Comparison of ENCODE assay signal across 11 cellular contexts in the genomic region with DNA sequence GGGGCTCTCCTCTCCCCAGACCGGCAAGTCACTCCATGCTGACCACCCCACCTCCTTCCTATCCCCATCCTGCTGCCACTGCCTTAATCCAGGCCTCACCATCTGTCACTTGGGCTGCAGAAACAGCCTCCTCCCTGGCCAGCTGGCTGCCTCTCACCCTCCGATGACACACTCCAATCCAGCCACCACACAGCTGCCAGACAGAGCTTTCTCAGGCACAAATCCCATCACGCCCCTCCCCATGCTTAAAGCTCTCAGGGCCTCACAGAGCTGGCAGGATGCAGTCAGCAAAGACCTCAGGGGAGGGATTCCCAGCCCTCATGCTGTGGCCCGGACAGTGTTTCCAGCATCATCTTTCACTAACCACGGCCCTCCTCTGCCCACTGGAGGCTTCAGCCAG. TPM values are rescaled to one million over a fixed set of nuclear protein-coding genes. Genes with fewer than 3 reads are reported as not detected.
DNase-seq lines count a peak whose midpoint lies in the region; ATAC-seq, FAIRE-seq and TF ChIP-seq lines count a peak whose summit lies in the region.
"Had no signal": no experiment of that assay in that cellular context is flagged by ENCODE, and none has a peak within 500 bp of the region (broad histone marks: within the 10 kb centered on the region; RNA-seq: fewer than 3 reads in every experiment).

No MANE protein-coding gene starts in this region.

- CTCF ChIA-PET in activated naive CD4-positive, alpha-beta T cell treated with anti-CD3 and anti-CD28 coated beads for 36 hours (lab: Charles Lee): interaction anchor here (0.9 kb wide), 1 partner anchor 16 kb away, joined by 3 read pairs; no protein-coding TSS in a partner anchor

- ATAC-seq in GM19467 (IDR thresholded peaks at IDR 0.05; ENCODE audit: unreplicated experiment): no peak
- ATAC-seq: activated CD8-positive, alpha-beta T cell treated with anti-CD3 and anti-CD28 coated beads, Interleukin-2, amount 10 ng/mL, durations not matched to agents 7 days and 5 days had no signal

- H3K27ac Mint-ChIP-seq in endothelial cell (ENCODE audit: unreplicated experiment) (no peak overlapping the region), nephron progenitor cell (peak overlapping the region; percentile 58)
- H3K27ac Mint-ChIP-seq in activated naive CD4-positive, alpha-beta T cell treated with anti-CD3 and anti-CD28 coated beads for 36 hours: no peak overlapping the region
- H3K27ac Mint-ChIP-seq: activated CD8-positive, alpha-beta T cell treated with anti-CD3 and anti-CD28 coated beads, Interleukin-2, amount 10 ng/mL, durations not matched to agents 7 days and 5 days; dendritic cell treated with granulocyte-macrophage colony-stimulating factor and Interleukin-4, amounts not matched to agents 40 ng/mL and 50 ng/mL, for 4 days had no signal

- peak overlapping the region; percentile 31 for H3K4me3 Mint-ChIP-seq in endothelial cell (ENCODE audit: unreplicated experiment)
- no peak overlapping the region for H3K4me3 Mint-ChIP-seq in nephron progenitor cell
- H3K4me3 Mint-ChIP-seq in activated naive CD4-positive, alpha-beta T cell treated with anti-CD3 and anti-CD28 coated beads for 36 hours: no peak overlapping the region
- H3K4me3 Mint-ChIP-seq: activated CD8-positive, alpha-beta T cell treated with anti-CD3 and anti-CD28 coated beads, Interleukin-2, amount 10 ng/mL, durations not matched to agents 7 days and 5 days; dendritic cell treated with granulocyte-macrophage colony-stimulating factor and Interleukin-4, amounts not matched to agents 40 ng/mL and 50 ng/mL, for 4 days had no signal

- DNase-seq in ELF-1 (ENCODE audit: low read depth, low spot score): peak; percentile 58
- peak; percentile 100 for DNase-seq in NCI-H82 treated with DMSO at 0.1 percent for 48 hours (lab: John Stamatoyannopoulos, UW; ENCODE audit: unreplicated experiment)
- no peak for DNase-seq in endothelial cell (ENCODE audit: low spot score)
- peak; percentile 37 for DNase-seq in nephron progenitor cell
- DNase-seq in HTR-8/SVneo (ENCODE audit: insufficient read length, low spot score): no peak
- no peak for DNase-seq in activated naive CD4-positive, alpha-beta T cell treated with anti-CD3 and anti-CD28 coated beads for 36 hours
- DNase-seq in foreskin melanocyte: no peak
- DNase-seq: activated CD8-positive, alpha-beta T cell treated with anti-CD3 and anti-CD28 coated beads, Interleukin-2, amount 10 ng/mL, durations not matched to agents 7 days and 5 days; NCI-H526 treated with DMSO at 0.1 percent for 48 hours had no signal

- intact Hi-C loops in activated naive CD4-positive, alpha-beta T cell treated with anti-CD3 and anti-CD28 coated beads for 36 hours (cut with micrococcal nuclease): no loop called here

- no peak for FAIRE-seq in HTR-8/SVneo (lab: Jason Lieb, UNC)

- H3K36me3 Mint-ChIP-seq in endothelial cell (ENCODE audit: low read depth, unreplicated experiment) (peaks cover 4% of the 10 kb centered on the region), nephron progenitor cell (ENCODE audit: low read depth) (peaks cover 8% of the 10 kb centered on the region)
- peaks cover 8% of the 10 kb centered on the region for H3K36me3 Mint-ChIP-seq in activated naive CD4-positive, alpha-beta T cell treated with anti-CD3 and anti-CD28 coated beads for 36 hours (ENCODE audit: low read depth)

- TF ChIP-seq CTCF in endothelial cell (IDR thresholded peaks at IDR 0.05; ENCODE audit: unreplicated experiment) (no peak), nephron progenitor cell (IDR thresholded peaks at IDR 0.05) (no peak)

- H3K27me3 Mint-ChIP-seq in endothelial cell (ENCODE audit: unreplicated experiment) (peaks cover 2% of the 10 kb centered on the region), nephron progenitor cell (ENCODE audit: low read depth, poor library complexity) (peaks cover 4% of the 10 kb centered on the region)
- H3K27me3 Mint-ChIP-seq in activated naive CD4-positive, alpha-beta T cell treated with anti-CD3 and anti-CD28 coated beads for 36 hours (ENCODE audit: low read depth): no peaks in the 10 kb centered on the region

- H3K9me3 Mint-ChIP-seq in endothelial cell (ENCODE audit: unreplicated experiment) (no peaks in the 10 kb centered on the region), nephron progenitor cell (no peaks in the 10 kb centered on the region)
- no peaks in the 10 kb centered on the region for H3K9me3 Mint-ChIP-seq in activated naive CD4-positive, alpha-beta T cell treated with anti-CD3 and anti-CD28 coated beads for 36 hours
- H3K9me3 Mint-ChIP-seq: dendritic cell treated with granulocyte-macrophage colony-stimulating factor and Interleukin-4, amounts not matched to agents 40 ng/mL and 50 ng/mL, for 4 days had no signal

- H3K4me1 Mint-ChIP-seq in endothelial cell (ENCODE audit: unreplicated experiment) (peaks cover 2% of the 10 kb centered on the region), nephron progenitor cell (peaks cover 13% of the 10 kb centered on the region)
- H3K4me1 Mint-ChIP-seq in activated naive CD4-positive, alpha-beta T cell treated with anti-CD3 and anti-CD28 coated beads for 36 hours (ENCODE audit: low read depth): no peaks in the 10 kb centered on the region

RNA-seq across cellular contexts. Expression of gene CAMKK1, which starts 13.7 kb away (rescaled TPM):
- total RNA-seq in endothelial cell (ENCODE audit: unreplicated experiment): 4.1 TPM
- total RNA-seq in activated naive CD4-positive, alpha-beta T cell treated with anti-CD3 and anti-CD28 coated beads for 36 hours: 1 to 10 TPM; 2.4 to 2.7 TPM

RNA-seq across cellular contexts. Expression of gene NCBP3, which starts 33.1 kb away (rescaled TPM):
- total RNA-seq in endothelial cell (ENCODE audit: unreplicated experiment): 84.4 TPM
- 10 to 100 TPM; 33.9 to 40.4 TPM for total RNA-seq in activated naive CD4-positive, alpha-beta T cell treated with anti-CD3 and anti-CD28 coated beads for 36 hours

RNA-seq across cellular contexts. Expression of gene P2RX1, which starts 37.1 kb away (rescaled TPM):
- total RNA-seq in endothelial cell (ENCODE audit: unreplicated experiment): not detected
- under 1 TPM; 0.10 to 0.17 TPM for total RNA-seq in activated naive CD4-positive, alpha-beta T cell treated with anti-CD3 and anti-CD28 coated beads for 36 hours

Comparison
In these comparisons a context has a peak if more than half of its experiments do, and no peak if none do; other contexts are left out.
1. DNase-seq: peak in ELF-1 (single experiment), NCI-H82 treated with DMSO at 0.1 percent for 48 hours (single experiment) and nephron progenitor cell (single experiment); none in endothelial cell (single experiment), HTR-8/SVneo (single experiment), activated naive CD4-positive, alpha-beta T cell treated with anti-CD3 and anti-CD28 coated beads for 36 hours (single experiment) and foreskin melanocyte (single experiment).